ENCODE assay signal across 9 cellular contexts in the genomic region with DNA sequence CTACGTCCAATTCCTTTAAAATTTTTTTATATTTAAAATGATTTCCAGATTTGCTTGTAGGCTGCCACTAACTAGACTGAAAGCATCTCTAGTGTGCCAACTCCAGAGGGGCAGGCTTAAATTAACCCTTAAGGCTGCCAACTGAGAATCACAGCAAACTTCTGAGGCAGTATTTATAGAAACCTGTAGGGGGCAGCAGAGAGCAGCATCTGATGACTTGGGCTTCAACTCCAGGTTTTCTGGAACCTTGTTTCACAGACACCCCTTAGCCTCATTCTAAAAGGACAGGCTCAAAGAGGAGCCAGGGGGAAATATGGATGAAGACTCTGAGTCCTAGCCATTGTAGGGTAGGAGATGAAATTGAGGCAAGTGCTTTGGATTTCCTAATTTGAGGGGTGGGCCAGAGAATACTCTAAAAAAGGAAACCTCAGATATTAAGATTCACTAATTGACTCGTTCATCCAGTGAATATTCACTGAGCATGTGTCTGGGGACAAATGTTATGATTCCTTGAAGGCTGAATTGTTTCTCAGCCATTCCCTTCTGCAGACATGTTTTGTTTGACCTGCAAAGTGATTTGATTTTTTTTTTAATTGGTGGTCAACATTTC.
A peak's percentile ranks its signal among the peaks of the same experiment; 100 is the strongest.
DNase-seq lines count a peak whose midpoint lies in the region; ATAC-seq and TF ChIP-seq lines count a peak whose summit lies in the region.
"Had no signal": no experiment of that assay in that cellular context is flagged by ENCODE, and none has a peak within 500 bp of the region (broad histone marks: within the 10 kb centered on the region; RNA-seq: fewer than 3 reads in every experiment).

No MANE protein-coding gene starts in this region.

- CTCF ChIA-PET in activated CD4-positive, alpha-beta T cell treated with anti-CD3 and anti-CD28 coated beads, Interleukin-2, amount 10 ng/mL, durations not matched to agents 7 days and 5 days (lab: Charles Lee) = no interaction called here

- H3K9me3 Mint-ChIP-seq in activated CD4-positive, alpha-beta T cell treated with anti-CD3 and anti-CD28 coated beads, Interleukin-2, amount 10 ng/mL, durations not matched to agents 7 days and 5 days = no peaks in the 10 kb centered on the region
- H3K9me3 Mint-ChIP-seq in activated T-cell treated with anti-CD3 and anti-CD28 coated beads, Interleukin-2, amount 50 U/mL, for 4 hours = no peaks in the 10 kb centered on the region

- TF ChIP-seq CTCF in AG10803 (conservative IDR thresholded peaks at IDR 0.05; ENCODE audit: low read length) (peak; percentile 93), retinal pigment epithelial cell (conservative IDR thresholded peaks at IDR 0.05; ENCODE audit: low read depth, low read length) (peak; percentile 86)

- H3K27ac Mint-ChIP-seq in activated CD4-positive, alpha-beta T cell treated with anti-CD3 and anti-CD28 coated beads, Interleukin-2, amount 10 ng/mL, durations not matched to agents 7 days and 5 days = no peak overlapping the region
- H3K27ac Mint-ChIP-seq: IgD-negative memory B cell had no signal

- DNase-seq in AG10803 (ENCODE audit: low read depth) (peak; percentile 37), ELR (ENCODE audit: low read depth) (peak; percentile 22), NCI-H187 (lab: John Stamatoyannopoulos, UW) (peak; percentile 42 to 51), head of caudate nucleus (peak in 31 of 42 donors; percentile 4 to 80 (median 43)), retinal pigment epithelial cell (ENCODE audit: low read depth) (no peak)
- peak; percentile 38 for DNase-seq in activated CD4-positive, alpha-beta T cell treated with anti-CD3 and anti-CD28 coated beads, Interleukin-2, amount 10 ng/mL, durations not matched to agents 7 days and 5 days
- DNase-seq in activated T-cell treated with anti-CD3 and anti-CD28 coated beads, Interleukin-2, amount 50 U/mL, for 4 hours = no peak

- H3K4me1 Mint-ChIP-seq in activated CD4-positive, alpha-beta T cell treated with anti-CD3 and anti-CD28 coated beads, Interleukin-2, amount 10 ng/mL, durations not matched to agents 7 days and 5 days = no peaks in the 10 kb centered on the region
- H3K4me1 Mint-ChIP-seq in activated T-cell treated with anti-CD3 and anti-CD28 coated beads, Interleukin-2, amount 50 U/mL, for 4 hours (ENCODE audit: low read depth) = no peaks in the 10 kb centered on the region
- H3K4me1 Mint-ChIP-seq: IgD-negative memory B cell had no signal

- H3K4me3 Mint-ChIP-seq in activated CD4-positive, alpha-beta T cell treated with anti-CD3 and anti-CD28 coated beads, Interleukin-2, amount 10 ng/mL, durations not matched to agents 7 days and 5 days = no peak overlapping the region
- H3K4me3 Mint-ChIP-seq in activated T-cell treated with anti-CD3 and anti-CD28 coated beads, Interleukin-2, amount 50 U/mL, for 4 hours = no peak overlapping the region
- H3K4me3 Mint-ChIP-seq: IgD-negative memory B cell had no signal

- H3K27me3 Mint-ChIP-seq in activated CD4-positive, alpha-beta T cell treated with anti-CD3 and anti-CD28 coated beads, Interleukin-2, amount 10 ng/mL, durations not matched to agents 7 days and 5 days = no peaks in the 10 kb centered on the region
- peaks cover 2% of the 10 kb centered on the region for H3K27me3 Mint-ChIP-seq in activated T-cell treated with anti-CD3 and anti-CD28 coated beads, Interleukin-2, amount 50 U/mL, for 4 hours (ENCODE audit: low read depth)

- H3K4me3 ChIP-seq in AG10803 (ENCODE audit: low read length) = no peak overlapping the region
- H3K4me3 ChIP-seq in retinal pigment epithelial cell (ENCODE audit: low read length) = no peak overlapping the region

- ATAC-seq in GM18498 (IDR thresholded peaks at IDR 0.05; ENCODE audit: unreplicated experiment) = no peak
- no peak for ATAC-seq in activated T-cell treated with anti-CD3 and anti-CD28 coated beads, Interleukin-2, amount 50 U/mL, for 4 hours

- POLR2A ChIA-PET in activated CD4-positive, alpha-beta T cell treated with anti-CD3 and anti-CD28 coated beads, Interleukin-2, amount 10 ng/mL, durations not matched to agents 7 days and 5 days (lab: Charles Lee) = no interaction called here

- H3K36me3 Mint-ChIP-seq in activated CD4-positive, alpha-beta T cell treated with anti-CD3 and anti-CD28 coated beads, Interleukin-2, amount 10 ng/mL, durations not matched to agents 7 days and 5 days (ENCODE audit: low read depth) = no peaks in the 10 kb centered on the region
- no peaks in the 10 kb centered on the region for H3K36me3 Mint-ChIP-seq in activated T-cell treated with anti-CD3 and anti-CD28 coated beads, Interleukin-2, amount 50 U/mL, for 4 hours (ENCODE audit: insufficient read depth)
- H3K36me3 Mint-ChIP-seq: IgD-negative memory B cell had no signal

- intact Hi-C loops in head of caudate nucleus (cut with DNase I) = loop anchor here (10.0 kb wide), 1 partner anchor 299 kb away; no protein-coding TSS in a partner anchor

Comparison
In these comparisons a context has a peak if more than half of its experiments do, and no peak if none do; other contexts are left out.
1. DNase-seq: peak in AG10803 (single experiment), ELR (single experiment), NCI-H187 (2 of 2), activated CD4-positive, alpha-beta T cell treated with anti-CD3 and anti-CD28 coated beads, Interleukin-2, amount 10 ng/mL, durations not matched to agents 7 days and 5 days (single experiment) and head of caudate nucleus (31 of 42); none in retinal pigment epithelial cell (single experiment) and activated T-cell treated with anti-CD3 and anti-CD28 coated beads, Interleukin-2, amount 50 U/mL, for 4 hours (single experiment).